Comparison of ENCODE assay signal across 8 cellular contexts in the genomic region with DNA sequence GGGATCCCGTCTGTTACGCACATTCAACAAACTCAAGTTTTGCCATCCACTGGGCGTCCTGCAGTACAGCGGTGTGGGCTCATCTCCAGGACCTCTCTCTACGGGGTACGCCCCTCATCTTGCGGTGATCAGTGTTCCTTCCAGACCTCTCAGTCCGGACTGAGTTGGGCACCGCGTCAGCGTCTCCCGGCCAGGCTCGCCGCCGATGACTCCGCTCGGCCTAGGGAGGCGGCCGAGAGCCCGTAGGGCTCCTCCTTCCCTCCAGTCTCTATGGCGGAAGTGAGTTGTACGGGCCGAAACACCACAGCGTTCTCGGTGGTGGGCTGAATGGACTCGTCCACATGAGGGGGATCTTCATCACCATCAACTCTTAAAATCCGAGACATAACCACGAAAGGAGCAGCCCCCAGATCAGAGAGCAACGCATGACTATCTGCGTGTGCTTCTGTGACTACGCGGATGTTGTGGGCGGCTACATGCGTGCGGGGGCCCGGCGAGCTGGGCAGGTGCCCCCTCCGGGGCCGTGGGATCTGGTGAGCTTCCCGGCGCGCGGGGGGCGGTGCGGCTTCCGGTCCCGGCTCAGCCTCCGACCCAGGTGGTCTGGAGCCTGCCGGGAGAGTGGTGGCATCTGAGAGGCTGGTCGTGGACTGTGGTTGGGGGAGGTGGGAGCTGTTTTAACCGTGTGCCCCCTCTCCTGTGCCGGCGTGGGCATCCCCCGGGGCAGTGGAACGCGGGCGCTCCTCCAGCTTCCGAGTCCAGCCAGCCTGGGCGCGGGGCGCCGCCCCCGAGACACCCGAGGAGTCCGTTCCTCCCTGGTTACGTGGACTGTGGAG. TPM values are rescaled to one million over a fixed set of nuclear protein-coding genes. Genes with fewer than 3 reads are reported as not detected.
DNase-seq lines count a peak whose midpoint lies in the region; ATAC-seq and TF ChIP-seq lines count a peak whose summit lies in the region.

A gene with protein sequence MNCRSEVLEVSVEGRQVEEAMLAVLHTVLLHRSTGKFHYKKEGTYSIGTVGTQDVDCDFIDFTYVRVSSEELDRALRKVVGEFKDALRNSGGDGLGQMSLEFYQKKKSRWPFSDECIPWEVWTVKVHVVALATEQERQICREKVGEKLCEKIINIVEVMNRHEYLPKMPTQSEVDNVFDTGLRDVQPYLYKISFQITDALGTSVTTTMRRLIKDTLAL (plus strand): TSS at position 569 of the 833 bp plus-strand sequence. CDS start 3,673 bp downstream, outside the sequence.

- TF ChIP-seq RAD21 in SK-N-SH (IDR thresholded peaks at IDR 0.05; ENCODE audit: low read length): no peak; the same call in 1 of the 2 replicates

- H4K20me1 ChIP-seq in SK-N-SH (ENCODE audit: insufficient read depth): peaks cover 41% of the 10 kb centered on the region

- H3K9me3 ChIP-seq in SK-N-SH (no peaks in the 10 kb centered on the region), thoracic aorta (no peaks in the 10 kb centered on the region)

- H3K9me2 ChIP-seq in SK-N-SH: no peaks in the 10 kb centered on the region

- peaks cover 3% of the 10 kb centered on the region for H3F3A ChIP-seq in SK-N-SH (replicated peaks; ENCODE audit: insufficient read depth)

- POLR2A ChIA-PET in SK-N-SH (lab: Yijun Ruan, JAX): interaction anchor here (0.6 to 1.6 kb wide), 7 partner anchors 11 to 1205 kb away, joined by 3 to 10 read pairs (median 4); no protein-coding TSS in a partner anchor

- peak within 1 kb of the TSS; percentile 82 to 90 for H3K4me3 ChIP-seq in SK-N-SH (ENCODE audit: low read depth in 2 of 2, low read length in 1 of 2)
- H3K4me3 ChIP-seq in thoracic aorta: peak within 1 kb of the TSS; percentile 90

- 1% methylated on average over 16 of the region's 66 CpGs for WGBS in SK-N-SH (ENCODE audit: low lambda C conversion rate)

- DNase-seq in NCI-H1048 (lab: John Stamatoyannopoulos, UW) (peak; percentile 84), SK-N-SH (peak; percentile 96), glomerular endothelial cell (ENCODE audit: extremely low read depth, low read depth, low spot score) (peak; percentile 87), occipital lobe (lab: John Stamatoyannopoulos, UW) (peak; percentile 88), thoracic aorta (ENCODE audit: low spot score) (peak; percentile 68)

- H3K4me1 ChIP-seq in SK-N-SH (ENCODE audit: control insufficient read depth in 1 of 2, insufficient read depth in 2 of 2, low read depth in 1 of 2, low read length in 1 of 2) (peaks cover 10 to 24% of the 10 kb centered on the region in 2 experiments; a peak in 1 of 4 replicates), thoracic aorta (ENCODE audit: control insufficient read depth in 1 of 2, low read depth in 2 of 2) (peaks cover 12 to 18% of the 10 kb centered on the region in 2 donors)

- peaks cover 9% of the 10 kb centered on the region for H3K36me3 Mint-ChIP-seq in activated naive CD4-positive, alpha-beta T cell treated with anti-CD3 and anti-CD28 coated beads, Interleukin-2, amount 50 U/mL, for 24 hours

- TF ChIP-seq EP300 in SK-N-SH (IDR thresholded peaks at IDR 0.05; ENCODE audit: borderline replicate concordance in 1 of 2, low read depth in 1 of 2, low read length in 1 of 2): peak; percentile 20 to 62; a peak in 2 of 4 replicates

- ATAC-seq in HG02588 (IDR thresholded peaks at IDR 0.05; ENCODE audit: unreplicated experiment) (peak; percentile 93), thoracic aorta (ENCODE audit: insufficient number of reproducible peaks, low FRiP score, low read depth) (peak; percentile 99)

- peak within 1 kb of the TSS; percentile 83 for H3K4me2 ChIP-seq in SK-N-SH

- no peaks in the 10 kb centered on the region for H3K27me3 Mint-ChIP-seq in activated naive CD4-positive, alpha-beta T cell treated with anti-CD3 and anti-CD28 coated beads, Interleukin-2, amount 50 U/mL, for 24 hours

- TF ChIP-seq POLR2A in GM10847 (IDR thresholded peaks at IDR 0.05; ENCODE audit: extremely low read depth, insufficient read length): peak; percentile 79

- H3K36me3 ChIP-seq in SK-N-SH (replicated peaks in 1 of 2; ENCODE audit: control insufficient read depth in 1 of 2, insufficient read depth in 2 of 2, low read length in 1 of 2) (peaks cover 0 to 16% of the 10 kb centered on the region in 2 experiments), thoracic aorta (no peaks in the 10 kb centered on the region)

- H3K27ac Mint-ChIP-seq in activated naive CD4-positive, alpha-beta T cell treated with anti-CD3 and anti-CD28 coated beads, Interleukin-2, amount 50 U/mL, for 24 hours: peak within 1 kb of the TSS; percentile 99

- CTCF ChIA-PET in SK-N-SH (lab: Yijun Ruan, JAX): interaction anchor here (0.6 to 24.8 kb wide), 12 partner anchors 10 to 79 kb away, joined by 3 to 949 read pairs (median 5); a partner anchor contains a TSS

- peak within 1 kb of the TSS; percentile 87 for H2AFZ ChIP-seq in SK-N-SH (ENCODE audit: low read depth)

- H3K27me3 ChIP-seq in SK-N-SH (ENCODE audit: insufficient read depth): no peaks in the 10 kb centered on the region
- no peaks in the 10 kb centered on the region for H3K27me3 ChIP-seq in thoracic aorta (replicated peaks; ENCODE audit: insufficient read depth)

- H3K27ac ChIP-seq in SK-N-SH (ENCODE audit: low read depth in 2 of 2, low read length in 1 of 2) (peak within 1 kb of the TSS; percentile 87 to 94), thoracic aorta (peak within 1 kb of the TSS; percentile 74 to 92)

- peak within 1 kb of the TSS; percentile 92 for H3K9ac ChIP-seq in SK-N-SH

- TF ChIP-seq CTCF in SK-N-SH (IDR thresholded peaks at IDR 0.05): peak; percentile 74
- peak; percentile 62 for TF ChIP-seq CTCF in thoracic aorta (IDR thresholded peaks at IDR 0.05)

- peaks cover 49% of the 10 kb centered on the region for H3K79me2 ChIP-seq in SK-N-SH (ENCODE audit: insufficient read depth)

- peak within 1 kb of the TSS; percentile 98 for H3K4me3 Mint-ChIP-seq in activated naive CD4-positive, alpha-beta T cell treated with anti-CD3 and anti-CD28 coated beads, Interleukin-2, amount 50 U/mL, for 24 hours

- no peaks in the 10 kb centered on the region for H3K9me3 Mint-ChIP-seq in activated naive CD4-positive, alpha-beta T cell treated with anti-CD3 and anti-CD28 coated beads, Interleukin-2, amount 50 U/mL, for 24 hours

- H3K4me1 Mint-ChIP-seq in activated naive CD4-positive, alpha-beta T cell treated with anti-CD3 and anti-CD28 coated beads, Interleukin-2, amount 50 U/mL, for 24 hours: peaks cover 47% of the 10 kb centered on the region

TF ChIP-seq in SK-N-SH, 30 proteins besides CTCF, POLR2A, EP300 and RAD21 (continues in another document):
- TF ChIP-seq TCF12 (IDR thresholded peaks at IDR 0.05): no peak
- no peak for TF ChIP-seq NFIC (IDR thresholded peaks at IDR 0.05; ENCODE audit: borderline replicate concordance)
- TF ChIP-seq, protein P1, sequence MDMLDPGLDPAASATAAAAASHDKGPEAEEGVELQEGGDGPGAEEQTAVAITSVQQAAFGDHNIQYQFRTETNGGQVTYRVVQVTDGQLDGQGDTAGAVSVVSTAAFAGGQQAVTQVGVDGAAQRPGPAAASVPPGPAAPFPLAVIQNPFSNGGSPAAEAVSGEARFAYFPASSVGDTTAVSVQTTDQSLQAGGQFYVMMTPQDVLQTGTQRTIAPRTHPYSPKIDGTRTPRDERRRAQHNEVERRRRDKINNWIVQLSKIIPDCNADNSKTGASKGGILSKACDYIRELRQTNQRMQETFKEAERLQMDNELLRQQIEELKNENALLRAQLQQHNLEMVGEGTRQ (IDR thresholded peaks at IDR 0.05; ENCODE audit: borderline replicate concordance, low read depth, low read length): no peak
- TF ChIP-seq JUND (IDR thresholded peaks at IDR 0.05): peak; percentile 32; the same call in 1 of the 2 replicates
- TF ChIP-seq, protein P2, sequence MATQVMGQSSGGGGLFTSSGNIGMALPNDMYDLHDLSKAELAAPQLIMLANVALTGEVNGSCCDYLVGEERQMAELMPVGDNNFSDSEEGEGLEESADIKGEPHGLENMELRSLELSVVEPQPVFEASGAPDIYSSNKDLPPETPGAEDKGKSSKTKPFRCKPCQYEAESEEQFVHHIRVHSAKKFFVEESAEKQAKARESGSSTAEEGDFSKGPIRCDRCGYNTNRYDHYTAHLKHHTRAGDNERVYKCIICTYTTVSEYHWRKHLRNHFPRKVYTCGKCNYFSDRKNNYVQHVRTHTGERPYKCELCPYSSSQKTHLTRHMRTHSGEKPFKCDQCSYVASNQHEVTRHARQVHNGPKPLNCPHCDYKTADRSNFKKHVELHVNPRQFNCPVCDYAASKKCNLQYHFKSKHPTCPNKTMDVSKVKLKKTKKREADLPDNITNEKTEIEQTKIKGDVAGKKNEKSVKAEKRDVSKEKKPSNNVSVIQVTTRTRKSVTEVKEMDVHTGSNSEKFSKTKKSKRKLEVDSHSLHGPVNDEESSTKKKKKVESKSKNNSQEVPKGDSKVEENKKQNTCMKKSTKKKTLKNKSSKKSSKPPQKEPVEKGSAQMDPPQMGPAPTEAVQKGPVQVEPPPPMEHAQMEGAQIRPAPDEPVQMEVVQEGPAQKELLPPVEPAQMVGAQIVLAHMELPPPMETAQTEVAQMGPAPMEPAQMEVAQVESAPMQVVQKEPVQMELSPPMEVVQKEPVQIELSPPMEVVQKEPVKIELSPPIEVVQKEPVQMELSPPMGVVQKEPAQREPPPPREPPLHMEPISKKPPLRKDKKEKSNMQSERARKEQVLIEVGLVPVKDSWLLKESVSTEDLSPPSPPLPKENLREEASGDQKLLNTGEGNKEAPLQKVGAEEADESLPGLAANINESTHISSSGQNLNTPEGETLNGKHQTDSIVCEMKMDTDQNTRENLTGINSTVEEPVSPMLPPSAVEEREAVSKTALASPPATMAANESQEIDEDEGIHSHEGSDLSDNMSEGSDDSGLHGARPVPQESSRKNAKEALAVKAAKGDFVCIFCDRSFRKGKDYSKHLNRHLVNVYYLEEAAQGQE (IDR thresholded peaks at IDR 0.05; ENCODE audit: low read depth, low read length): no peak; the same call in 1 of the 2 replicates
- TF ChIP-seq ELF1 (IDR thresholded peaks at IDR 0.05): peak; percentile 64
- TF ChIP-seq GATA2 (CRISPR knock-in tag; IDR thresholded peaks at IDR 0.05): no peak
- TF ChIP-seq, protein P3, sequence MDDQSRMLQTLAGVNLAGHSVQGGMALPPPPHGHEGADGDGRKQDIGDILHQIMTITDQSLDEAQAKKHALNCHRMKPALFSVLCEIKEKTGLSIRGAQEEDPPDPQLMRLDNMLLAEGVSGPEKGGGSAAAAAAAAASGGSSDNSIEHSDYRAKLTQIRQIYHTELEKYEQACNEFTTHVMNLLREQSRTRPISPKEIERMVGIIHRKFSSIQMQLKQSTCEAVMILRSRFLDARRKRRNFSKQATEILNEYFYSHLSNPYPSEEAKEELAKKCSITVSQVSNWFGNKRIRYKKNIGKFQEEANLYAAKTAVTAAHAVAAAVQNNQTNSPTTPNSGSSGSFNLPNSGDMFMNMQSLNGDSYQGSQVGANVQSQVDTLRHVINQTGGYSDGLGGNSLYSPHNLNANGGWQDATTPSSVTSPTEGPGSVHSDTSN (IDR thresholded peaks at IDR 0.05): no peak
- no peak for TF ChIP-seq FOXM1 (IDR thresholded peaks at IDR 0.05; ENCODE audit: low read depth)

RNA-seq across cellular contexts. Expression of the gene that starts here (rescaled TPM):
- polyA plus RNA-seq in SK-N-SH (2012; rRNA removed): 160 and 170 TPM in 2 replicates
- 109 and 133 TPM in 2 replicates for polyA plus RNA-seq in SK-N-SH (2012; cell fraction: cytosol; rRNA removed)
- 170 and 184 TPM in 2 replicates for polyA plus RNA-seq in SK-N-SH (2012; cell fraction: nucleus; rRNA removed)
- 44.3 and 76.7 TPM in 2 replicates for total RNA-seq in glomerular endothelial cell
- 19.5 TPM for total RNA-seq in occipital lobe
- 10 to 100 TPM; 43.0 to 46.6 TPM for total RNA-seq in thoracic aorta

Comparison
In these comparisons a context has a peak if more than half of its experiments do, and no peak if none do; other contexts are left out.
1. Peak in every context shown above with its lines: DNase-seq, ATAC-seq, H3K4me3 ChIP-seq and H3K27ac ChIP-seq.